ENCODE assay signal across 1 cellular context in genomic region chr17:39666601-39667261, GRCh38.
TF ChIP-seq lines count a peak whose summit lies in the region.

No MANE protein-coding gene starts in this region.

TF ChIP-seq in HepG2, 621 proteins besides CTCF, POLR2A, EP300 and RAD21:
- TF ChIP-seq RBM39 (IDR thresholded peaks at IDR 0.05; ENCODE audit: low read depth, low read length, poor library complexity, severe bottlenecking) (peak; percentile 42), KLF11 (CRISPR knock-in tag; IDR thresholded peaks at IDR 0.05) (no peak), CREB3 (CRISPR knock-in tag; IDR thresholded peaks at IDR 0.05) (no peak), KDM2A (CRISPR knock-in tag; IDR thresholded peaks at IDR 0.05; ENCODE audit: borderline replicate concordance, low read depth) (0 out of 2 replicates have a peak, but pooled peaks have one; percentile 17), ZMYM4 (CRISPR knock-in tag; IDR thresholded peaks at IDR 0.05) (no peak), TFAP4 (IDR thresholded peaks at IDR 0.05; ENCODE audit: borderline replicate concordance, low read depth) (0 out of 2 replicates have a peak, but pooled peaks have one; percentile 50), TBX3 (IDR thresholded peaks at IDR 0.05; ENCODE audit: borderline replicate concordance) (no peak), STAG1 (CRISPR knock-in tag; IDR thresholded peaks at IDR 0.05) (no peak), MXD4 (CRISPR knock-in tag; IDR thresholded peaks at IDR 0.05) (no peak), ZNF749 (CRISPR knock-in tag; IDR thresholded peaks at IDR 0.05; ENCODE audit: borderline replicate concordance) (no peak), ZMYM3 (CRISPR knock-in tag; IDR thresholded peaks at IDR 0.05) (peak; percentile 17; the same call in 1 of the 2 replicates), FOXO1 (CRISPR knock-in tag; IDR thresholded peaks at IDR 0.05) (no peak), ZNF343 (CRISPR knock-in tag; IDR thresholded peaks at IDR 0.05) (no peak), FOSL2 (CRISPR knock-in tag; IDR thresholded peaks at IDR 0.05) (peak; percentile 47), MLLT10 (CRISPR knock-in tag; IDR thresholded peaks at IDR 0.05) (no peak)
- TF ChIP-seq, protein P1, sequence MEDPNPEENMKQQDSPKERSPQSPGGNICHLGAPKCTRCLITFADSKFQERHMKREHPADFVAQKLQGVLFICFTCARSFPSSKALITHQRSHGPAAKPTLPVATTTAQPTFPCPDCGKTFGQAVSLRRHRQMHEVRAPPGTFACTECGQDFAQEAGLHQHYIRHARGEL (CRISPR knock-in tag; IDR thresholded peaks at IDR 0.05) = 0 out of 2 replicates have a peak, but pooled peaks have one; percentile 9
- TF ChIP-seq, protein P2, sequence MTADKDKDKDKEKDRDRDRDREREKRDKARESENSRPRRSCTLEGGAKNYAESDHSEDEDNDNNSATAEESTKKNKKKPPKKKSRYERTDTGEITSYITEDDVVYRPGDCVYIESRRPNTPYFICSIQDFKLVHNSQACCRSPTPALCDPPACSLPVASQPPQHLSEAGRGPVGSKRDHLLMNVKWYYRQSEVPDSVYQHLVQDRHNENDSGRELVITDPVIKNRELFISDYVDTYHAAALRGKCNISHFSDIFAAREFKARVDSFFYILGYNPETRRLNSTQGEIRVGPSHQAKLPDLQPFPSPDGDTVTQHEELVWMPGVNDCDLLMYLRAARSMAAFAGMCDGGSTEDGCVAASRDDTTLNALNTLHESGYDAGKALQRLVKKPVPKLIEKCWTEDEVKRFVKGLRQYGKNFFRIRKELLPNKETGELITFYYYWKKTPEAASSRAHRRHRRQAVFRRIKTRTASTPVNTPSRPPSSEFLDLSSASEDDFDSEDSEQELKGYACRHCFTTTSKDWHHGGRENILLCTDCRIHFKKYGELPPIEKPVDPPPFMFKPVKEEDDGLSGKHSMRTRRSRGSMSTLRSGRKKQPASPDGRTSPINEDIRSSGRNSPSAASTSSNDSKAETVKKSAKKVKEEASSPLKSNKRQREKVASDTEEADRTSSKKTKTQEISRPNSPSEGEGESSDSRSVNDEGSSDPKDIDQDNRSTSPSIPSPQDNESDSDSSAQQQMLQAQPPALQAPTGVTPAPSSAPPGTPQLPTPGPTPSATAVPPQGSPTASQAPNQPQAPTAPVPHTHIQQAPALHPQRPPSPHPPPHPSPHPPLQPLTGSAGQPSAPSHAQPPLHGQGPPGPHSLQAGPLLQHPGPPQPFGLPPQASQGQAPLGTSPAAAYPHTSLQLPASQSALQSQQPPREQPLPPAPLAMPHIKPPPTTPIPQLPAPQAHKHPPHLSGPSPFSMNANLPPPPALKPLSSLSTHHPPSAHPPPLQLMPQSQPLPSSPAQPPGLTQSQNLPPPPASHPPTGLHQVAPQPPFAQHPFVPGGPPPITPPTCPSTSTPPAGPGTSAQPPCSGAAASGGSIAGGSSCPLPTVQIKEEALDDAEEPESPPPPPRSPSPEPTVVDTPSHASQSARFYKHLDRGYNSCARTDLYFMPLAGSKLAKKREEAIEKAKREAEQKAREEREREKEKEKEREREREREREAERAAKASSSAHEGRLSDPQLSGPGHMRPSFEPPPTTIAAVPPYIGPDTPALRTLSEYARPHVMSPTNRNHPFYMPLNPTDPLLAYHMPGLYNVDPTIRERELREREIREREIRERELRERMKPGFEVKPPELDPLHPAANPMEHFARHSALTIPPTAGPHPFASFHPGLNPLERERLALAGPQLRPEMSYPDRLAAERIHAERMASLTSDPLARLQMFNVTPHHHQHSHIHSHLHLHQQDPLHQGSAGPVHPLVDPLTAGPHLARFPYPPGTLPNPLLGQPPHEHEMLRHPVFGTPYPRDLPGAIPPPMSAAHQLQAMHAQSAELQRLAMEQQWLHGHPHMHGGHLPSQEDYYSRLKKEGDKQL (CRISPR knock-in tag; IDR thresholded peaks at IDR 0.05; ENCODE audit: low read depth) = no peak
- TF ChIP-seq, protein P3, sequence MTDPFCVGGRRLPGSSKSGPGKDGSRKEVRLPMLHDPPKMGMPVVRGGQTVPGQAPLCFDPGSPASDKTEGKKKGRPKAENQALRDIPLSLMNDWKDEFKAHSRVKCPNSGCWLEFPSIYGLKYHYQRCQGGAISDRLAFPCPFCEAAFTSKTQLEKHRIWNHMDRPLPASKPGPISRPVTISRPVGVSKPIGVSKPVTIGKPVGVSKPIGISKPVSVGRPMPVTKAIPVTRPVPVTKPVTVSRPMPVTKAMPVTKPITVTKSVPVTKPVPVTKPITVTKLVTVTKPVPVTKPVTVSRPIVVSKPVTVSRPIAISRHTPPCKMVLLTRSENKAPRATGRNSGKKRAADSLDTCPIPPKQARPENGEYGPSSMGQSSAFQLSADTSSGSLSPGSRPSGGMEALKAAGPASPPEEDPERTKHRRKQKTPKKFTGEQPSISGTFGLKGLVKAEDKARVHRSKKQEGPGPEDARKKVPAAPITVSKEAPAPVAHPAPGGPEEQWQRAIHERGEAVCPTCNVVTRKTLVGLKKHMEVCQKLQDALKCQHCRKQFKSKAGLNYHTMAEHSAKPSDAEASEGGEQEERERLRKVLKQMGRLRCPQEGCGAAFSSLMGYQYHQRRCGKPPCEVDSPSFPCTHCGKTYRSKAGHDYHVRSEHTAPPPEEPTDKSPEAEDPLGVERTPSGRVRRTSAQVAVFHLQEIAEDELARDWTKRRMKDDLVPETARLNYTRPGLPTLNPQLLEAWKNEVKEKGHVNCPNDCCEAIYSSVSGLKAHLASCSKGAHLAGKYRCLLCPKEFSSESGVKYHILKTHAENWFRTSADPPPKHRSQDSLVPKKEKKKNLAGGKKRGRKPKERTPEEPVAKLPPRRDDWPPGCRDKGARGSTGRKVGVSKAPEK (CRISPR knock-in tag; IDR thresholded peaks at IDR 0.05; ENCODE audit: borderline replicate concordance) = 0 out of 2 replicates have a peak, but pooled peaks have one; percentile 32
- TF ChIP-seq, protein P4, sequence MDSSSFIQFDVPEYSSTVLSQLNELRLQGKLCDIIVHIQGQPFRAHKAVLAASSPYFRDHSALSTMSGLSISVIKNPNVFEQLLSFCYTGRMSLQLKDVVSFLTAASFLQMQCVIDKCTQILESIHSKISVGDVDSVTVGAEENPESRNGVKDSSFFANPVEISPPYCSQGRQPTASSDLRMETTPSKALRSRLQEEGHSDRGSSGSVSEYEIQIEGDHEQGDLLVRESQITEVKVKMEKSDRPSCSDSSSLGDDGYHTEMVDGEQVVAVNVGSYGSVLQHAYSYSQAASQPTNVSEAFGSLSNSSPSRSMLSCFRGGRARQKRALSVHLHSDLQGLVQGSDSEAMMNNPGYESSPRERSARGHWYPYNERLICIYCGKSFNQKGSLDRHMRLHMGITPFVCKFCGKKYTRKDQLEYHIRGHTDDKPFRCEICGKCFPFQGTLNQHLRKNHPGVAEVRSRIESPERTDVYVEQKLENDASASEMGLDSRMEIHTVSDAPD (CRISPR knock-in tag; IDR thresholded peaks at IDR 0.05) = no peak
